12 cellular contexts compared by ENCODE assay signal in the genomic region with DNA sequence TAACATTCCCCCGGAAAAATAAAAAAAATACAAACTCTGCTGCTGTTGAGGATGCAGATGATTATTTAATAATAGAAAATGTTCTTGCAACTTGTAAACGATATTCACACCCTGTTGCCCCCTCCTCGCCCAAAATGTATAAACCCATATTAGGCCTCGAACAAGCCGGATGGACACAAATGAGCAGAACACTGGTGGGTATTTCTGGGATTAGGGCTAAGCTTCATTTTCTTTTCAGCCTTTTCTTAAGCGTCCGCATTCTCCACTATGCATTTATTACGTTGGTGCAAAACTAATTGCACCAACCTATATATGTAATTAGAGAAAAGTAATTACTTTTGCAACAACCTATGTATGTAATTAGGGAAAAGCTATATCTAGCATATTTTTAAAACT. TPM values are rescaled to one million over a fixed set of nuclear protein-coding genes. Genes with fewer than 3 reads are reported as not detected.
DNase-seq lines count a peak whose midpoint lies in the region; TF ChIP-seq lines count a peak whose summit lies in the region.
"Had no signal": no experiment of that assay in that cellular context is flagged by ENCODE, and none has a peak within 500 bp of the region (broad histone marks: within the 10 kb centered on the region; RNA-seq: fewer than 3 reads in every experiment).

No MANE protein-coding gene starts in this region.

- no peak for DNase-seq in activated naive CD4-positive, alpha-beta T cell treated with Interleukin-2 at 50 U/mL for 16 hours
- no peak for DNase-seq in MCF 10A (ENCODE audit: unreplicated experiment)
- no peak for DNase-seq in mesothelial cell of epicardium (ENCODE audit: low spot score in 2 of 2, unreplicated experiment in 2 of 2)
- no peak for DNase-seq in transverse colon
- DNase-seq in COLO829 (ENCODE audit: low spot score), result no peak
- no peak for DNase-seq in T-helper 9 cell
- no peak for DNase-seq in DMS53 (lab: John Stamatoyannopoulos, UW)

- H3K36me3 Mint-ChIP-seq in activated naive CD4-positive, alpha-beta T cell treated with anti-CD3 and anti-CD28 coated beads, Interleukin-2, amount 50 U/mL, for 24 hours, result no peaks in the 10 kb centered on the region
- H3K36me3 Mint-ChIP-seq in MCF 10A (ENCODE audit: insufficient read depth, unreplicated experiment), result peaks cover 1% of the 10 kb centered on the region
- no peaks in the 10 kb centered on the region for H3K36me3 Mint-ChIP-seq in mesothelial cell of epicardium
- H3K36me3 Mint-ChIP-seq: activated naive CD4-positive, alpha-beta T cell treated with anti-CD3 and anti-CD28 coated beads, Interleukin-2, amount 50 U/mL, for 72 hours had no signal

- H3K27ac Mint-ChIP-seq in activated naive CD4-positive, alpha-beta T cell treated with anti-CD3 and anti-CD28 coated beads, Interleukin-2, amount 50 U/mL, for 24 hours, result no peak overlapping the region
- H3K27ac Mint-ChIP-seq in MCF 10A (ENCODE audit: low read depth, unreplicated experiment), result no peak overlapping the region
- peak overlapping the region; percentile 76 for H3K27ac Mint-ChIP-seq in mesothelial cell of epicardium
- H3K27ac Mint-ChIP-seq: activated naive CD4-positive, alpha-beta T cell treated with anti-CD3 and anti-CD28 coated beads, Interleukin-2, amount 50 U/mL, for 72 hours had no signal

- no peak for TF ChIP-seq CTCF in MCF 10A (IDR thresholded peaks at IDR 0.05; ENCODE audit: unreplicated experiment)
- TF ChIP-seq CTCF in mesothelial cell of epicardium (IDR thresholded peaks at IDR 0.05; ENCODE audit: unreplicated experiment), result no peak
- TF ChIP-seq CTCF in transverse colon (IDR thresholded peaks at IDR 0.05), result no peak

- H3K4me1 ChIP-seq in transverse colon, result peaks cover 0 to 25% (median 2%) of the 10 kb centered on the region in 4 donors

- in situ Hi-C loops in transverse colon (cut with MboI; ENCODE audit: low pct_ligation_motif_present in 1 of 4, low pct_unique_long_range_greater_than_20kb in 1 of 4, low sequenced_read_pairs in 3 of 4), result no loop called here

- no peak for TF ChIP-seq EP300 in transverse colon (IDR thresholded peaks at IDR 0.05; ENCODE audit: low read depth)

- no peaks in the 10 kb centered on the region for H3K9me3 Mint-ChIP-seq in activated naive CD4-positive, alpha-beta T cell treated with anti-CD3 and anti-CD28 coated beads, Interleukin-2, amount 50 U/mL, for 24 hours
- no peaks in the 10 kb centered on the region for H3K9me3 Mint-ChIP-seq in MCF 10A (ENCODE audit: unreplicated experiment)
- H3K9me3 Mint-ChIP-seq in mesothelial cell of epicardium, result no peaks in the 10 kb centered on the region
- H3K9me3 Mint-ChIP-seq: activated naive CD4-positive, alpha-beta T cell treated with anti-CD3 and anti-CD28 coated beads, Interleukin-2, amount 50 U/mL, for 72 hours had no signal

- H3K27me3 ChIP-seq in transverse colon, result peaks cover 12% of the 10 kb centered on the region

- H3K9me3 ChIP-seq in transverse colon, result no peaks in the 10 kb centered on the region

- CTCF ChIA-PET in MCF 10A (lab: Yijun Ruan, JAX), result interaction anchor here (0.6 to 1.5 kb wide), 6 partner anchors 15 to 383 kb away, joined by 3 to 7 read pairs (median 4); partner anchors contain the start of gene GNGT1

- BruUV-seq in MCF 10A (replicated peaks; lab: Mats Ljungman, UMichigan), result no TSS peak

- intact Hi-C loops in MCF 10A (cut with micrococcal nuclease) (loop anchor here (5.0 to 10.0 kb wide), 2 partner anchors 81 to 206 kb away; partner anchors contain the start of gene BET1), transverse colon (cut with DNase I; ENCODE audit: low total_unique reads) (no loop called here)

- peaks cover 10% of the 10 kb centered on the region for H3K4me1 Mint-ChIP-seq in activated naive CD4-positive, alpha-beta T cell treated with anti-CD3 and anti-CD28 coated beads, Interleukin-2, amount 50 U/mL, for 24 hours
- peaks cover 14% of the 10 kb centered on the region for H3K4me1 Mint-ChIP-seq in MCF 10A (ENCODE audit: insufficient read depth, unreplicated experiment)
- peaks cover 15% of the 10 kb centered on the region for H3K4me1 Mint-ChIP-seq in mesothelial cell of epicardium

- POLR2A ChIA-PET in MCF 10A (lab: Yijun Ruan, JAX), result interaction anchor here (1.4 kb wide), 2 partner anchors 11 kb away, joined by 5 to 7 read pairs; no protein-coding TSS in a partner anchor

- no peaks in the 10 kb centered on the region for H3K36me3 ChIP-seq in transverse colon

- peak overlapping the region; percentile 80 to 89 (median 88) for H3K27ac ChIP-seq in transverse colon
- H3K27ac ChIP-seq: HL-60 had no signal

- no peak for TF ChIP-seq POLR2A in transverse colon (IDR thresholded peaks at IDR 0.05)

- H3K4me3 ChIP-seq in transverse colon, result peak overlapping the region in 3 of 4 donors; percentile 38 to 70 (median 43)

- H3K4me3 Mint-ChIP-seq in activated naive CD4-positive, alpha-beta T cell treated with anti-CD3 and anti-CD28 coated beads, Interleukin-2, amount 50 U/mL, for 24 hours, result peak overlapping the region; percentile 7
- H3K4me3 Mint-ChIP-seq in MCF 10A (ENCODE audit: unreplicated experiment) (peak overlapping the region; percentile 76), mesothelial cell of epicardium (peak overlapping the region; percentile 78)

- peaks cover 25% of the 10 kb centered on the region for H3K27me3 Mint-ChIP-seq in activated naive CD4-positive, alpha-beta T cell treated with anti-CD3 and anti-CD28 coated beads, Interleukin-2, amount 50 U/mL, for 24 hours
- H3K27me3 Mint-ChIP-seq in MCF 10A (ENCODE audit: insufficient read depth, unreplicated experiment), result no peaks in the 10 kb centered on the region
- peaks cover 6% of the 10 kb centered on the region for H3K27me3 Mint-ChIP-seq in mesothelial cell of epicardium (ENCODE audit: low read depth)

- WGBS in transverse colon (ENCODE audit: low coverage in 1 of 2), 2 donors, result 59 to 71% methylated on average over 6 to 8 of the region's 8 CpGs

RNA-seq across cellular contexts. Expression of gene GNG11, which starts 0.3 kb away (rescaled TPM):
- 3.9 and 4.6 TPM in 2 replicates for total RNA-seq in MCF 10A (2022)
- 5.8 to 6.7 TPM (median 6.4 TPM) in 3 replicates for total RNA-seq in mesothelial cell of epicardium
- total RNA-seq in transverse colon, result 1 to 10 TPM; 3.0 to 6.2 (median 4.7) TPM
- total RNA-seq: activated naive CD4-positive, alpha-beta T cell treated with anti-CD3 and anti-CD28 coated beads, Interleukin-2, amount 50 U/mL, for 72 hours had no signal

RNA-seq across cellular contexts. Expression of gene GNGT1, which starts 14.8 kb away (rescaled TPM):
- total RNA-seq in MCF 10A (2022), result not detected in 2 replicates
- total RNA-seq in mesothelial cell of epicardium, result not detected in 3 replicates
- not detected for total RNA-seq in transverse colon
- total RNA-seq: activated naive CD4-positive, alpha-beta T cell treated with anti-CD3 and anti-CD28 coated beads, Interleukin-2, amount 50 U/mL, for 72 hours; mesenteric fat pad; subcutaneous adipose tissue had no signal

RNA-seq across cellular contexts. Expression of gene TFPI2, which starts 30.6 kb away (rescaled TPM):
- not detected in 2 replicates for total RNA-seq in MCF 10A (2022)
- total RNA-seq in mesothelial cell of epicardium, result 58.9 to 73.5 TPM (median 69.4 TPM) in 3 replicates
- total RNA-seq in transverse colon, result under 1 TPM in 3 of 4 donors, not detected in 1; 0.40 to 0.79 (median 0.68) TPM

Comparison
In these comparisons a context has a peak if more than half of its experiments do, and no peak if none do; other contexts are left out.
1. H3K4me3 Mint-ChIP-seq: peak in every context shown above with its lines; median percentile 78 in mesothelial cell of epicardium; 76 in MCF 10A; 7 in activated naive CD4-positive, alpha-beta T cell treated with anti-CD3 and anti-CD28 coated beads, Interleukin-2, amount 50 U/mL, for 24 hours.
2. RNA of gene TFPI2, which starts 30.6 kb away (total RNA-seq): 58.9 to 73.5 TPM in mesothelial cell of epicardium; 0.40 to 0.79 TPM in transverse colon and not detected in MCF 10A; every median in the first group is over 10 times any median in the second.